ENCODE assay signal across 36 cellular contexts in genomic region chr17:65745241-65745640, GRCh38.
"Had no signal": no experiment of that assay in that cellular context is flagged by ENCODE, and none has a peak within 500 bp of the region (broad histone marks: within the 10 kb centered on the region; RNA-seq: fewer than 3 reads in every experiment).

No MANE protein-coding gene starts in this region.

- H3K27me3 Mint-ChIP-seq: activated B cell treated with CpG ODN at 0.5 μM for 24 hours; activated CD8-positive, alpha-beta T cell treated with anti-CD3 and anti-CD28 coated beads for 36 hours; brain; dendritic cell treated with granulocyte-macrophage colony-stimulating factor and Interleukin-4, amounts not matched to agents 40 ng/mL and 50 ng/mL, for 4 days; T-helper 17 cell had no signal

- H3K9me3 ChIP-seq: ascending aorta, breast epithelium, heart right ventricle had no signal

- H3K4me1 Mint-ChIP-seq: activated B cell treated with CpG ODN at 0.5 μM for 24 hours, endodermal cell had no signal

- H3K36me3 Mint-ChIP-seq: activated naive CD4-positive, alpha-beta T cell treated with anti-CD3 and anti-CD28 coated beads, Interleukin-2, amount 10 ng/mL, durations not matched to agents 7 days and 5 days; activated naive CD4-positive, alpha-beta T cell treated with anti-CD3 and anti-CD28 coated beads, Interleukin-2, amount 50 U/mL, for 72 hours; activated naive CD8-positive, alpha-beta T cell treated with anti-CD3 and anti-CD28 coated beads, Interleukin-2, amount 10 ng/mL, durations not matched to agents 7 days and 5 days had no signal

- H3K27ac ChIP-seq: ascending aorta, breast epithelium, cardiac muscle cell, coronary artery, epithelial cell of prostate, heart right ventricle, hepatocyte, WERI-Rb-1 had no signal

- H3K27ac Mint-ChIP-seq: activated B cell treated with CpG ODN at 0.5 μM for 24 hours; activated CD8-positive, alpha-beta T cell treated with anti-CD3 and anti-CD28 coated beads for 36 hours; activated naive CD4-positive, alpha-beta T cell treated with anti-CD3 and anti-CD28 coated beads, Interleukin-2, amount 10 ng/mL, durations not matched to agents 7 days and 5 days; activated naive CD8-positive, alpha-beta T cell treated with anti-CD3 and anti-CD28 coated beads, Interleukin-2, amount 10 ng/mL, durations not matched to agents 7 days and 5 days; dendritic cell treated with granulocyte-macrophage colony-stimulating factor and Interleukin-4, amounts not matched to agents 40 ng/mL and 50 ng/mL, for 4 days; endodermal cell; T-helper 17 cell; T-helper 2 cell treated with Interferon-gamma antibody and Interleukin-4, amounts not matched to agents 5 μg/mL and 100 μg/mL, for 36 hours had no signal

- H3K4me3 ChIP-seq: ascending aorta, breast epithelium, cardiac muscle cell, coronary artery, heart right ventricle, hepatocyte had no signal

- H3K4me3 Mint-ChIP-seq: activated B cell treated with CpG ODN at 0.5 μM for 24 hours; activated CD8-positive, alpha-beta T cell treated with anti-CD3 and anti-CD28 coated beads for 36 hours; activated naive CD4-positive, alpha-beta T cell treated with anti-CD3 and anti-CD28 coated beads, Interleukin-2, amount 10 ng/mL, durations not matched to agents 7 days and 5 days; activated naive CD8-positive, alpha-beta T cell treated with anti-CD3 and anti-CD28 coated beads, Interleukin-2, amount 10 ng/mL, durations not matched to agents 7 days and 5 days; brain; dendritic cell treated with granulocyte-macrophage colony-stimulating factor and Interleukin-4, amounts not matched to agents 40 ng/mL and 50 ng/mL, for 4 days; endodermal cell; T-helper 17 cell; T-helper 2 cell treated with Interferon-gamma antibody and Interleukin-4, amounts not matched to agents 5 μg/mL and 100 μg/mL, for 36 hours had no signal

- H3K9me3 Mint-ChIP-seq: activated B cell treated with CpG ODN at 0.5 μM for 24 hours; activated CD8-positive, alpha-beta T cell treated with anti-CD3 and anti-CD28 coated beads for 36 hours; activated naive CD4-positive, alpha-beta T cell treated with anti-CD3 and anti-CD28 coated beads, Interleukin-2, amount 10 ng/mL, durations not matched to agents 7 days and 5 days; activated naive CD4-positive, alpha-beta T cell treated with anti-CD3 and anti-CD28 coated beads, Interleukin-2, amount 50 U/mL, for 72 hours; brain; dendritic cell treated with granulocyte-macrophage colony-stimulating factor and Interleukin-4, amounts not matched to agents 40 ng/mL and 50 ng/mL, for 4 days; endodermal cell; T-helper 2 cell treated with Interferon-gamma antibody and Interleukin-4, amounts not matched to agents 5 μg/mL and 100 μg/mL, for 36 hours had no signal

- ATAC-seq: activated CD4-positive, CD25-positive, alpha-beta regulatory T cell treated with anti-CD3 and anti-CD28 coated beads, Interleukin-2, amount 50 U/mL, for 24 hours; activated CD8-positive, alpha-beta T cell treated with anti-CD3 and anti-CD28 coated beads for 36 hours; activated naive CD4-positive, alpha-beta T cell treated with anti-CD3 and anti-CD28 coated beads, Interleukin-2, amount 50 U/mL, for 72 hours; heart right ventricle; T-helper 17 cell had no signal

- DNase-seq: activated B cell treated with CpG ODN at 0.5 μM for 24 hours; activated CD4-positive, alpha-beta T cell treated with anti-CD3 and anti-CD28 coated beads for 48 hours; activated CD4-positive, alpha-beta T cell treated with anti-CD3 and anti-CD28 coated beads, Interleukin-2, amount 50 U/mL, for 1 hour; activated CD4-positive, alpha-beta T cell treated with anti-CD3 and anti-CD28 coated beads, Interleukin-2, amount 50 U/mL, for 48 hours; activated CD8-positive, alpha-beta memory T cell treated with anti-CD3 and anti-CD28 coated beads for 24 hours; activated CD8-positive, alpha-beta T cell treated with anti-CD3 and anti-CD28 coated beads for 36 hours; activated gamma-delta T cell; activated naive CD4-positive, alpha-beta T cell; activated naive CD4-positive, alpha-beta T cell treated with anti-CD3 and anti-CD28 coated beads, Interleukin-2, amount 10 ng/mL, durations not matched to agents 7 days and 5 days; activated naive CD8-positive, alpha-beta T cell treated with anti-CD3 and anti-CD28 coated beads, Interleukin-2, amount 10 ng/mL, durations not matched to agents 7 days and 5 days; activated T-cell treated with anti-CD3 and anti-CD28 coated beads, Interleukin-2, amount 50 U/mL, for 1 hour; activated T-cell treated with anti-CD3 and anti-CD28 coated beads, Interleukin-2, amount 50 U/mL, for 48 hours; central memory CD4-positive, alpha-beta T cell; cerebellar nuclear complex; effector memory CD4-positive, alpha-beta T cell; endodermal cell; foreskin fibroblast; glutamatergic neuron; heart right ventricle; SW 1271; T-helper 1 cell; T-helper 17 cell; T1000; WERI-Rb-1 had no signal

- FAIRE-seq: frontal cortex had no signal

- H3K4me2 ChIP-seq: hepatocyte had no signal

- H3K4me1 ChIP-seq: breast epithelium had no signal
